8 cellular contexts compared by ENCODE assay signal in genomic region chr12:8032242-8033152, GRCh38. TPM values are rescaled to one million over a fixed set of nuclear protein-coding genes. Genes with fewer than 3 reads are reported as not detected.
DNase-seq lines count a peak whose midpoint lies in the region; ATAC-seq, FAIRE-seq and TF ChIP-seq lines count a peak whose summit lies in the region.

Gene FOXJ2 (plus strand): TSS chr12:8032716. CDS start chr12:8039833, 7,117 bp downstream.

- H3K27me3 ChIP-seq in OCI-LY3 (ENCODE audit: low read depth, low read length) (peaks cover 6% of the 10 kb centered on the region), muscle layer of duodenum (ENCODE audit: low read depth, low read length) (no peaks in the 10 kb centered on the region)

- peak within 1 kb of the TSS; percentile 95 for H3K9ac ChIP-seq in OCI-LY3 (ENCODE audit: low read length)

- H3K4me1 Mint-ChIP-seq in activated T-cell treated with anti-CD3 and anti-CD28 coated beads, Interleukin-2, amount 50 U/mL, for 24 hours (ENCODE audit: low read depth) = peaks cover 55% of the 10 kb centered on the region

- H3K36me3 Mint-ChIP-seq in activated T-cell treated with anti-CD3 and anti-CD28 coated beads, Interleukin-2, amount 50 U/mL, for 24 hours (ENCODE audit: low read depth) = peaks cover 9% of the 10 kb centered on the region

- peaks cover 4% of the 10 kb centered on the region; the same call in 1 of the 2 replicates for H4K20me1 ChIP-seq in OCI-LY3 (ENCODE audit: insufficient read depth, low read length)

- peak within 1 kb of the TSS; percentile 91 for H3K4me2 ChIP-seq in OCI-LY3 (ENCODE audit: low read length)

- H3K4me3 ChIP-seq in OCI-LY3 (ENCODE audit: low read length) = peak within 1 kb of the TSS; percentile 95
- H3K4me3 ChIP-seq in muscle layer of duodenum (ENCODE audit: low read depth in 1 of 2, low read length in 2 of 2) = peak within 1 kb of the TSS; percentile 80 to 91

- H3K36me3 ChIP-seq in OCI-LY3 (replicated peaks; ENCODE audit: low read depth, low read length) (peaks cover 3% of the 10 kb centered on the region), muscle layer of duodenum (ENCODE audit: control insufficient read depth in 1 of 2, insufficient read depth in 2 of 2, low read length in 2 of 2) (no peaks in the 10 kb centered on the region)

- DNase-seq in C1 segment of cervical spinal cord (lab: John Stamatoyannopoulos, UW) (peak in 13 of 14 donors; percentile 24 to 88 (median 78)), GM19239 (ENCODE audit: insufficient read length, low spot score) (peak; percentile 60)
- peak; percentile 88 for DNase-seq in activated T-cell treated with anti-CD3 and anti-CD28 coated beads, Interleukin-2, amount 50 U/mL, for 24 hours
- peak; percentile 40 to 80 for DNase-seq in stimulated activated CD8-positive, alpha-beta memory T cell treated with anti-CD3 and anti-CD28 coated beads, Interleukin-7, amount 100 ng/mL, for 4 hours (ENCODE audit: low read depth in 2 of 2)

- H3K27ac ChIP-seq in OCI-LY3 (ENCODE audit: low read length) = peak within 1 kb of the TSS; percentile 25; the same call in 1 of the 2 replicates
- peak within 1 kb of the TSS; percentile 95 for H3K27ac ChIP-seq in muscle layer of duodenum (ENCODE audit: low read length)

- peak; percentile 75 for ATAC-seq in HG03439 (IDR thresholded peaks at IDR 0.05; ENCODE audit: unreplicated experiment)
- peak; percentile 92 for ATAC-seq in esophagus mucosa

- peak within 1 kb of the TSS; percentile 72 for H2AFZ ChIP-seq in OCI-LY3 (ENCODE audit: low read depth, low read length)

- H3K4me1 ChIP-seq in OCI-LY3 (ENCODE audit: low read length) = peaks cover 33% of the 10 kb centered on the region
- H3K4me1 ChIP-seq in muscle layer of duodenum (ENCODE audit: control insufficient read depth in 1 of 2, insufficient read depth in 2 of 2, low read length in 2 of 2) = peaks cover 21 to 39% of the 10 kb centered on the region in 2 donors

- H3K4me3 Mint-ChIP-seq in activated T-cell treated with anti-CD3 and anti-CD28 coated beads, Interleukin-2, amount 50 U/mL, for 24 hours = peak within 1 kb of the TSS; percentile 86

- no peaks in the 10 kb centered on the region for H3K9me3 Mint-ChIP-seq in activated T-cell treated with anti-CD3 and anti-CD28 coated beads, Interleukin-2, amount 50 U/mL, for 24 hours

- H3K27me3 Mint-ChIP-seq in activated T-cell treated with anti-CD3 and anti-CD28 coated beads, Interleukin-2, amount 50 U/mL, for 24 hours = no peaks in the 10 kb centered on the region

- no peak for FAIRE-seq in GM19239 (lab: Jason Lieb, UNC)

- no peak for TF ChIP-seq CTCF in OCI-LY3 (IDR thresholded peaks at IDR 0.05; ENCODE audit: low read depth, low read length)

- H3K9me3 ChIP-seq in OCI-LY3 (ENCODE audit: insufficient read depth, low read length) (no peaks in the 10 kb centered on the region), muscle layer of duodenum (ENCODE audit: control insufficient read depth in 1 of 2, low read length in 2 of 2) (no peaks in the 10 kb centered on the region)

- 0 out of 2 replicates have a peak, but pooled peaks cover 6% of the 10 kb centered on the region for H3K79me2 ChIP-seq in OCI-LY3 (ENCODE audit: low read length)

- peak within 1 kb of the TSS; percentile 92 for H3K27ac Mint-ChIP-seq in activated T-cell treated with anti-CD3 and anti-CD28 coated beads, Interleukin-2, amount 50 U/mL, for 24 hours

RNA-seq across cellular contexts. Expression of gene FOXJ2, which starts in this region (rescaled TPM):
- 7.6 TPM for total RNA-seq in esophagus mucosa

Comparison
In these comparisons a context has a peak if more than half of its experiments do, and no peak if none do; other contexts are left out.
1. Peak in every context shown above with its lines: DNase-seq, ATAC-seq, H3K4me3 ChIP-seq and H3K27ac ChIP-seq.